11 cellular contexts compared by ENCODE assay signal in the genomic region with DNA sequence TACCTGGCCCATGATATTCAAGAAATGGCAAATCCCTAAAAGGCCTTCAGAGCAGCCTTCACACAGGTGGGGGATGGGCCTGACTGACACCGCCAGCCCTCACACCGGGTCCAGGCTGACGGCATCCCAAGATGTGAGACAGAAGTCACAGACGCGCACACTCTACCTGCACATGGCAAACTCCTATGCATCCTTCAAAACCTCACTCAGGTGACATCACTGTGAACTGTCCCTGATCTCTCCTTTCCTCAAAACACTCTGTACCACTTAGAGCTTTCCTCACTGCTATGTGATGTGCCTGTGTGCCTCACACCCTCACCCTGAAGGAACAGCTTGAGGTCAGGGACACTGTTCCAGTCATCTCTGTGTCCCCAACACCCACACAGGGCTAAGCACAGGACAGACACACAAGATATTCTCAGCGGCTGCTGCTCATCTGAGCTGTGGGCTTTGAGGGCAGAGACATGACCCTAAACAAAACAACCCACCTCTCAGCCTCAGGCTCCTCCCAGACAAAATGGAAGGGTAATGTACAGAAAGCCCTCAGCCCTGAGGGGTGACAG. TPM values are rescaled to one million over a fixed set of nuclear protein-coding genes. Genes with fewer than 3 reads are reported as not detected.
A peak's percentile ranks its signal among the peaks of the same experiment; 100 is the strongest.
DNase-seq lines count a peak whose midpoint lies in the region; ATAC-seq and TF ChIP-seq lines count a peak whose summit lies in the region.
"Had no signal": no experiment of that assay in that cellular context is flagged by ENCODE, and none has a peak within 500 bp of the region (broad histone marks: within the 10 kb centered on the region; RNA-seq: fewer than 3 reads in every experiment).

No MANE protein-coding gene starts in this region.

- no peaks in the 10 kb centered on the region for H3K27me3 Mint-ChIP-seq in CD4-positive, alpha-beta memory T cell
- H3K27me3 Mint-ChIP-seq in T-helper 1 cell treated with Interleukin-12 subunit alpha and Interleukin-12 subunit beta and Interleukin-4 antibody, amounts not matched to agents 30 μg/mL and 1 μg/mL, for 36 hours (ENCODE audit: low read depth): no peaks in the 10 kb centered on the region

- peaks cover 47 to 85% (median 65%) of the 10 kb centered on the region in 4 donors for H3K4me1 Mint-ChIP-seq in CD4-positive, alpha-beta memory T cell
- peaks cover 56% of the 10 kb centered on the region for H3K4me1 Mint-ChIP-seq in T-helper 1 cell treated with Interleukin-12 subunit alpha and Interleukin-12 subunit beta and Interleukin-4 antibody, amounts not matched to agents 30 μg/mL and 1 μg/mL, for 36 hours (ENCODE audit: low read depth)

- H3K36me3 Mint-ChIP-seq in CD4-positive, alpha-beta memory T cell: peaks cover 0 to 24% of the 10 kb centered on the region in 2 donors
- peaks cover 5% of the 10 kb centered on the region for H3K36me3 Mint-ChIP-seq in T-helper 1 cell treated with Interleukin-12 subunit alpha and Interleukin-12 subunit beta and Interleukin-4 antibody, amounts not matched to agents 30 μg/mL and 1 μg/mL, for 36 hours (ENCODE audit: low read depth)

- peak overlapping the region; percentile 83 for H3K27ac ChIP-seq in CD4-positive, alpha-beta memory T cell (ENCODE audit: low read depth, low read length)
- H3K27ac ChIP-seq in cingulate gyrus (ENCODE audit: low read depth, low read length): peak overlapping the region; percentile 56
- peak overlapping the region; percentile 97 to 100 (median 100) for H3K27ac ChIP-seq in gastrocnemius medialis
- H3K27ac ChIP-seq: foreskin keratinocyte had no signal

- H3K4me3 ChIP-seq in CD4-positive, alpha-beta memory T cell (ENCODE audit: low read length in 2 of 2): peak overlapping the region in 1 of 2 donors; percentile 91
- H3K4me3 ChIP-seq in gastrocnemius medialis: peak overlapping the region in 1 of 4 donors; percentile 20

- H3K9me3 ChIP-seq in CD4-positive, alpha-beta memory T cell (ENCODE audit: control insufficient read depth in 1 of 2, low read length in 2 of 2): no peaks in the 10 kb centered on the region
- H3K9me3 ChIP-seq in gastrocnemius medialis: no peaks in the 10 kb centered on the region

- ATAC-seq in gastrocnemius medialis: no peak
- ATAC-seq in GM21576 (IDR thresholded peaks at IDR 0.05; ENCODE audit: unreplicated experiment): no peak
- ATAC-seq in GM18517 (IDR thresholded peaks at IDR 0.05; ENCODE audit: unreplicated experiment): no peak
- no peak for ATAC-seq in HG02610 (IDR thresholded peaks at IDR 0.05; ENCODE audit: unreplicated experiment)
- ATAC-seq: foreskin keratinocyte had no signal

- POLR2A ChIA-PET in CD4-positive, alpha-beta memory T cell (lab: Charles Lee; ENCODE audit: partially characterized antibody): interaction anchor here (1.1 to 7.9 kb wide), 3 partner anchors 13 to 309 kb away, joined by 3 to 72 read pairs (median 23); a partner anchor contains a TSS

- H3K27me3 ChIP-seq in CD4-positive, alpha-beta memory T cell (ENCODE audit: insufficient read depth, low read length): no peaks in the 10 kb centered on the region
- no peaks in the 10 kb centered on the region for H3K27me3 ChIP-seq in gastrocnemius medialis
- H3K27me3 ChIP-seq: foreskin keratinocyte had no signal

- peaks cover 74% of the 10 kb centered on the region for H3K4me1 ChIP-seq in CD4-positive, alpha-beta memory T cell (ENCODE audit: insufficient read depth, low read length)
- peaks cover 86 to 93% of the 10 kb centered on the region in 2 donors for H3K4me1 ChIP-seq in gastrocnemius medialis
- H3K4me1 ChIP-seq: foreskin keratinocyte had no signal

- H3K27ac Mint-ChIP-seq in CD4-positive, alpha-beta memory T cell: peak overlapping the region; percentile 94 to 98 (median 97)
- peak overlapping the region; percentile 86 for H3K27ac Mint-ChIP-seq in T-helper 1 cell treated with Interleukin-12 subunit alpha and Interleukin-12 subunit beta and Interleukin-4 antibody, amounts not matched to agents 30 μg/mL and 1 μg/mL, for 36 hours

- H3K36me3 ChIP-seq in CD4-positive, alpha-beta memory T cell (ENCODE audit: insufficient read depth, low read length): peaks cover 12% of the 10 kb centered on the region
- no peaks in the 10 kb centered on the region for H3K36me3 ChIP-seq in gastrocnemius medialis

- no peak for TF ChIP-seq POLR2A in gastrocnemius medialis (IDR thresholded peaks at IDR 0.05)

- DNase-seq in CD4-positive, alpha-beta memory T cell: no peak
- DNase-seq in gastrocnemius medialis (no peak), LoVo (ENCODE audit: low spot score) (no peak)
- DNase-seq: activated gamma-delta T cell, foreskin keratinocyte, T1000 had no signal

- in situ Hi-C loops in gastrocnemius medialis (cut with MboI; ENCODE audit: low sequenced_read_pairs in 4 of 4): loop anchor here in 2 of 4 donors (25.0 kb wide), 2 partner anchors 308 to 333 kb away; a partner anchor contains a TSS

- TF ChIP-seq CTCF in gastrocnemius medialis (IDR thresholded peaks at IDR 0.05 in 4 of 5, conservative IDR thresholded peaks at IDR 0.05 in 1 of 5): no peak

- no peaks in the 10 kb centered on the region for H3K9me3 Mint-ChIP-seq in CD4-positive, alpha-beta memory T cell
- no peaks in the 10 kb centered on the region for H3K9me3 Mint-ChIP-seq in T-helper 1 cell treated with Interleukin-12 subunit alpha and Interleukin-12 subunit beta and Interleukin-4 antibody, amounts not matched to agents 30 μg/mL and 1 μg/mL, for 36 hours

- intact Hi-C loops in CD4-positive, alpha-beta memory T cell (cut with micrococcal nuclease): no loop called here
- intact Hi-C loops in gastrocnemius medialis (cut with DNase I; ENCODE audit: low total_unique reads): no loop called here

- H3K4me3 Mint-ChIP-seq in CD4-positive, alpha-beta memory T cell: peak overlapping the region; percentile 92 to 96 (median 94)
- H3K4me3 Mint-ChIP-seq in T-helper 1 cell treated with Interleukin-12 subunit alpha and Interleukin-12 subunit beta and Interleukin-4 antibody, amounts not matched to agents 30 μg/mL and 1 μg/mL, for 36 hours: peak overlapping the region; percentile 87

- CTCF ChIA-PET in CD4-positive, alpha-beta memory T cell (lab: Charles Lee; ENCODE audit: partially characterized antibody): interaction anchor here (0.8 to 7.9 kb wide), 4 partner anchors 11 to 32 kb away, joined by 3 to 74 read pairs (median 6); no protein-coding TSS in a partner anchor

RNA-seq across cellular contexts. Expression of a gene that starts 27.5 kb away (rescaled TPM):
- total RNA-seq in CD4-positive, alpha-beta memory T cell: 100 to 1,000 TPM in 1 of 2 experiments, 10 to 100 TPM in 1; 99.4 to 103 TPM
- polyA plus RNA-seq in CD4-positive, alpha-beta memory T cell: 100 to 1,000 TPM; 141 to 163 TPM
- total RNA-seq in gastrocnemius medialis: 1,000 to 10,000 TPM; 1,150 to 2,167 (median 1,736) TPM

Comparison
In these comparisons a context has a peak if more than half of its experiments do, and no peak if none do; other contexts are left out.
1. RNA of a gene that starts 27.5 kb away (total RNA-seq): 1,150 to 2,167 TPM in gastrocnemius medialis; 99.4 to 103 TPM in CD4-positive, alpha-beta memory T cell; every median in the first group is over 10 times any median in the second.
2. Peak in every context shown above with its lines, with median percentiles within 50 percentile points of each other: H3K27ac ChIP-seq.